In the genomic region with DNA sequence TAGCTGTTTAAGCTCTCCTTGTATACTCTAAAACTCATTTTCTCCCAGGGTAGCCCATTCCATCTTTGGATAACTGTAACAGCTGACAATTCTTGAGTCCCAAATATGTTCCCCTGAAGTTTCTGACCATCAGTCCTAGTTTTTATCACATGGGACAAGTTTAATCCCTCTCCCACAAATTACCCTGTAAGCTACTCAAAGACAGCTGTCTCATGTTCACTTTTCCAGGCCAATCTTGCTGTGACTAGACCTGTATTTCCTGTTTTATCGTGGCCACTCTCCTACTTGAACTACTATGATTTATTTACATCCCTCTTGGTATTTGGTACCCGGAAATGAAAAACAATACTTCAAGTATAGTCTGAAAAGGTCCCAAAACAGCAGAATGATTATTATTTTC, we compare ENCODE assay signal across 22 cellular contexts.
DNase-seq lines count a peak whose midpoint lies in the region; ATAC-seq, FAIRE-seq and TF ChIP-seq lines count a peak whose summit lies in the region.
"Had no signal": no experiment of that assay in that cellular context is flagged by ENCODE, and none has a peak within 500 bp of the region (broad histone marks: within the 10 kb centered on the region; RNA-seq: fewer than 3 reads in every experiment).

No MANE protein-coding gene starts in this region.

- peak overlapping the region; percentile 89 for H3K27ac Mint-ChIP-seq in Calu3 (ENCODE audit: unreplicated experiment)
- peak overlapping the region; percentile 50 for H3K27ac Mint-ChIP-seq in astrocyte (ENCODE audit: unreplicated experiment)
- H3K27ac Mint-ChIP-seq: T-helper 2 cell treated with Interferon-gamma antibody and Interleukin-4, amounts not matched to agents 5 μg/mL and 100 μg/mL, for 36 hours had no signal

- ATAC-seq in GM18498 (IDR thresholded peaks at IDR 0.05; ENCODE audit: unreplicated experiment) (no peak), omental fat pad (ENCODE audit: low FRiP score) (no peak)

- no peak overlapping the region for H2AFZ ChIP-seq in astrocyte (ENCODE audit: low read depth, low read length)

- H3K27me3 ChIP-seq in astrocyte (ENCODE audit: insufficient read depth, low read length), result no peaks in the 10 kb centered on the region
- H3K27me3 ChIP-seq: ascending aorta, vagina had no signal

- no peaks in the 10 kb centered on the region for H3K9me3 ChIP-seq in astrocyte (ENCODE audit: insufficient read depth, low read depth, low read length)
- H3K9me3 ChIP-seq: ascending aorta, HAP-1, vagina had no signal

- CTCF ChIA-PET in Calu3 (lab: Charles Lee), result interaction anchor here (0.6 to 1.8 kb wide), 4 partner anchors 21 to 568 kb away, joined by 3 to 21 read pairs (median 6); no protein-coding TSS in a partner anchor

- no peaks in the 10 kb centered on the region for H3K9me3 Mint-ChIP-seq in Calu3 (ENCODE audit: low read depth, unreplicated experiment)
- H3K9me3 Mint-ChIP-seq in astrocyte (ENCODE audit: unreplicated experiment), result no peaks in the 10 kb centered on the region
- H3K9me3 Mint-ChIP-seq: CD8-positive, alpha-beta memory T cell; immature natural killer cell; neural crest cell; T-helper 2 cell treated with Interferon-gamma antibody and Interleukin-4, amounts not matched to agents 5 μg/mL and 100 μg/mL, for 36 hours had no signal

- H3K36me3 Mint-ChIP-seq in Calu3 (ENCODE audit: insufficient read depth, unreplicated experiment) (peaks cover 5% of the 10 kb centered on the region), astrocyte (ENCODE audit: low read depth, unreplicated experiment) (no peaks in the 10 kb centered on the region)

- DNase-seq in Calu3 (peak; percentile 54), NCI-H1048 (lab: John Stamatoyannopoulos, UW) (peak; percentile 21), astrocyte (ENCODE audit: low read depth) (no peak), kidney tubule cell (ENCODE audit: low spot score) (peak; percentile 8), SW480 (ENCODE audit: low spot score) (no peak), foreskin fibroblast (no peak), omental fat pad (ENCODE audit: low spot score) (no peak)
- DNase-seq: activated naive CD4-positive, alpha-beta T cell treated with Interleukin-2 at 50 U/mL for 16 hours; CD8-positive, alpha-beta memory T cell; EL; immature natural killer cell; NCI-H1105 treated with DMSO at 0.1 percent for 48 hours; NCI-H446; SHP77 had no signal

- no TSS peak for BruUV-seq in Calu3 (replicated peaks; lab: Mats Ljungman, UMichigan)

- H3K9ac ChIP-seq in astrocyte (ENCODE audit: low read length), result no peak overlapping the region

- no peak overlapping the region for H3K27ac ChIP-seq in astrocyte (ENCODE audit: low read depth, low read length)
- H3K27ac ChIP-seq: ascending aorta, vagina had no signal

- no peak for TF ChIP-seq CTCF in Calu3 (IDR thresholded peaks at IDR 0.05; ENCODE audit: unreplicated experiment)
- no peak for TF ChIP-seq CTCF in astrocyte (IDR thresholded peaks at IDR 0.05; ENCODE audit: insufficient read depth, low read depth, low read length)
- no peak for TF ChIP-seq CTCF in foreskin fibroblast (IDR thresholded peaks at IDR 0.05; ENCODE audit: low read depth, low read length)
- TF ChIP-seq CTCF in omental fat pad (IDR thresholded peaks at IDR 0.05), result no peak

- no peak overlapping the region for H3K4me3 ChIP-seq in astrocyte (ENCODE audit: insufficient read depth, low read depth, low read length)
- H3K4me3 ChIP-seq in foreskin fibroblast (ENCODE audit: low read depth in 1 of 2, low read length in 2 of 2), result no peak overlapping the region
- H3K4me3 ChIP-seq: ascending aorta, HAP-1, vagina had no signal

- no peaks in the 10 kb centered on the region for H3K79me2 ChIP-seq in astrocyte (ENCODE audit: insufficient read depth, low read length)

- no peaks in the 10 kb centered on the region for H3K36me3 ChIP-seq in astrocyte (ENCODE audit: insufficient read depth, low read length)

- H3K4me1 Mint-ChIP-seq in Calu3 (ENCODE audit: low read depth, unreplicated experiment), result peaks cover 29% of the 10 kb centered on the region
- peaks cover 43% of the 10 kb centered on the region for H3K4me1 Mint-ChIP-seq in astrocyte (ENCODE audit: low read depth, unreplicated experiment)
- H3K4me1 Mint-ChIP-seq: immature natural killer cell had no signal

- no peak overlapping the region for H3K4me2 ChIP-seq in astrocyte (ENCODE audit: low read length)

- H4K20me1 ChIP-seq in astrocyte (ENCODE audit: insufficient read depth, low read length), result no peaks in the 10 kb centered on the region

- H3K4me3 Mint-ChIP-seq in Calu3 (ENCODE audit: low read depth, unreplicated experiment), result peak overlapping the region; percentile 37
- H3K4me3 Mint-ChIP-seq in astrocyte (ENCODE audit: unreplicated experiment), result no peak overlapping the region
- H3K4me3 Mint-ChIP-seq: CD8-positive, alpha-beta memory T cell; immature natural killer cell; neural crest cell; T-helper 2 cell treated with Interferon-gamma antibody and Interleukin-4, amounts not matched to agents 5 μg/mL and 100 μg/mL, for 36 hours had no signal

- intact Hi-C loops in Calu3 (cut with micrococcal nuclease; ENCODE audit: unreplicated experiment), result loop anchor here (2.0 kb wide), 2 partner anchors 32 kb away; no protein-coding TSS in a partner anchor

- FAIRE-seq in astrocyte (lab: Jason Lieb, UNC), result no peak
- FAIRE-seq: colon, GM19239 had no signal

- H3K27me3 Mint-ChIP-seq in Calu3 (ENCODE audit: unreplicated experiment), result no peaks in the 10 kb centered on the region
- H3K27me3 Mint-ChIP-seq in astrocyte (ENCODE audit: low read depth, unreplicated experiment), result no peaks in the 10 kb centered on the region
- H3K27me3 Mint-ChIP-seq: CD8-positive, alpha-beta memory T cell had no signal

- peaks cover 11% of the 10 kb centered on the region for H3K4me1 ChIP-seq in astrocyte (ENCODE audit: insufficient read depth, low read length)
- H3K4me1 ChIP-seq: ascending aorta, HAP-1, vagina had no signal

Comparison
In these comparisons a context has a peak if more than half of its experiments do, and no peak if none do; other contexts are left out.
1. DNase-seq: peak in Calu3 (single experiment), NCI-H1048 (single experiment) and kidney tubule cell (single experiment); none in astrocyte (single experiment), SW480 (single experiment), foreskin fibroblast (0 of 2) and omental fat pad (single experiment).